In the genomic region with DNA sequence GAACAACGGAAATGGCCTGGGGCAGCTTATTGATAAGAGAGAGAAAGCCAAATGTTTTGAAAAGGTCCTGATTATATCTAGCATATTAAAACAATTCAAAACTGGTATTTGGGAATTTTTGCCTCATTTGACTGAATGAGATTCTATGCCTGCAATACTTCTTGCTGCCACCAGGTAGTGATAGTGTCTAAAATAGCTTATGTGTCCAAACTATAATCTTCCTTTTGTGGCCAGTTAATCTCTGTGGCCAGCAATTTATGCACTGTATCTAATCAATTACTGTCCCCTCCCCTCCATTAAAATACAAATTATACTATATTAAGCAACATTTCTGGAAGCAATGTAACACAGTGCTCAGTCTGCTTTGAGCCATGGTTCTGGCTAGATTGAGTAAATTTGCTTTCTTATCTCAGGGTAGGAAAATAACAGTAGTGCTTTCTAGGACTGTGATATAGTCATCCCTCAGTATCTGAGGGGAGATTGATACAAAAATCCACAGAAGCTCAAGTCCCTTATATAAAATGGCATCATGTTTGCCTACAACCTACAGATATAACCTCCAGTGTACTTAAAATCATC, we compare ENCODE assay signal across 10 cellular contexts.
DNase-seq lines count a peak whose midpoint lies in the region; ATAC-seq and TF ChIP-seq lines count a peak whose summit lies in the region.
"Had no signal": no experiment of that assay in that cellular context is flagged by ENCODE, and none has a peak within 500 bp of the region (broad histone marks: within the 10 kb centered on the region; RNA-seq: fewer than 3 reads in every experiment).

No MANE protein-coding gene starts in this region.

- no peak overlapping the region for H3K9ac ChIP-seq in H9 (ENCODE audit: extremely low read depth, insufficient read length, low read length)

- no peak overlapping the region for H2BK20ac ChIP-seq in H9 (ENCODE audit: low read depth, low read length, poor library complexity, severe bottlenecking)

- peaks cover 21 to 29% of the 10 kb centered on the region in 2 experiments for H3K4me1 Mint-ChIP-seq in H9

- H3K27me3 ChIP-seq in H9 (ENCODE audit: insufficient read depth, low read length) (no peaks in the 10 kb centered on the region), WERI-Rb-1 (ENCODE audit: insufficient read depth, low read depth, severe bottlenecking) (peaks cover 56% of the 10 kb centered on the region), left lung (peaks cover 0 to 33% of the 10 kb centered on the region in 2 donors)

- H3K4me2 ChIP-seq in H9 (ENCODE audit: insufficient read depth, insufficient read length, low read length) = no peak overlapping the region

- H3K23me2 ChIP-seq in H9 (ENCODE audit: insufficient read length, low read depth, low read length, poor library complexity, severe bottlenecking) = peaks cover 7% of the 10 kb centered on the region

- no peaks in the 10 kb centered on the region for H4K20me1 ChIP-seq in H9 (ENCODE audit: control insufficient read depth, insufficient read depth, insufficient read length)

- H2BK15ac ChIP-seq in H9 (ENCODE audit: low read depth, low read length) = no peak overlapping the region

- H2BK12ac ChIP-seq in H9 (ENCODE audit: insufficient read length, low read depth, low read length) = no peak overlapping the region

- no peak overlapping the region for H3K14ac ChIP-seq in H9 (ENCODE audit: insufficient read depth, low read length)

- WGBS in H9 (ENCODE audit: extremely low coverage, insufficient read length, low lambda C conversion rate) = no CpG with 5 or more reads among the region's 1 CpG
- WGBS in lower leg skin, 2 donors = 72 to 75% methylated on average over 1 of the region's 1 CpG

- DNase-seq in AG10803 (ENCODE audit: low read depth) = no peak
- no peak for DNase-seq in H9
- DNase-seq in WERI-Rb-1 = no peak
- DNase-seq in left lung = no peak
- no peak for DNase-seq in NCI-H2196 (lab: John Stamatoyannopoulos, UW; ENCODE audit: unreplicated experiment)
- DNase-seq in lower leg skin (ENCODE audit: low spot score in 2 of 2) = no peak
- DNase-seq: activated T-cell treated with anti-CD3 and anti-CD28 coated beads, Interleukin-2, amount 50 U/mL, for 1 hour; cortex of kidney had no signal

- H3K56ac ChIP-seq in H9 (ENCODE audit: insufficient read length, low read depth, low read length) = no peak overlapping the region

- H2BK120ac ChIP-seq in H9 (ENCODE audit: low read depth, low read length, poor library complexity, severe bottlenecking) = no peak overlapping the region

- H4K5ac ChIP-seq in H9 (ENCODE audit: insufficient read length, low read depth, low read length) = no peak overlapping the region

- H2AFZ ChIP-seq in H9 (ENCODE audit: low read length) = no peak overlapping the region

- no peak overlapping the region for H2BK5ac ChIP-seq in H9 (ENCODE audit: insufficient read length, low read length)

- TF ChIP-seq CTCF in AG10803 (conservative IDR thresholded peaks at IDR 0.05; ENCODE audit: low read length) (peak; percentile 60), H9 (conservative IDR thresholded peaks at IDR 0.05) (peak; percentile 84), WERI-Rb-1 (IDR thresholded peaks at IDR 0.05; ENCODE audit: low read depth, low read length) (peak; percentile 35), left lung (IDR thresholded peaks at IDR 0.05) (peak; percentile 29 to 31), lower leg skin (IDR thresholded peaks at IDR 0.05) (no peak)

- H3K36me3 Mint-ChIP-seq in H9 (ENCODE audit: insufficient read depth in 1 of 3, low read depth in 3 of 3) = no peaks in the 10 kb centered on the region; a peak in 1 of 7 replicates

- no peaks in the 10 kb centered on the region for H3K9me3 ChIP-seq in H9 (ENCODE audit: control insufficient read depth, low read depth, low read length)
- H3K9me3 ChIP-seq in WERI-Rb-1 (ENCODE audit: severe bottlenecking) = peaks cover 14% of the 10 kb centered on the region
- peaks cover 0 to 14% of the 10 kb centered on the region in 2 donors for H3K9me3 ChIP-seq in left lung

- H3K27ac Mint-ChIP-seq in H9 = no peak overlapping the region

- H3T11ph ChIP-seq in H9 (ENCODE audit: low read length) = no peak overlapping the region

- H3K4me1 ChIP-seq in H9 (ENCODE audit: insufficient read depth, low read length) (peaks cover 6% of the 10 kb centered on the region; the same call in 1 of the 2 replicates), left lung (peaks cover 3 to 13% of the 10 kb centered on the region in 2 donors)

- no peak overlapping the region for H3K18ac ChIP-seq in H9 (ENCODE audit: insufficient read length, low read depth, low read length)

- H3K4me3 ChIP-seq in AG10803 (ENCODE audit: low read length) (no peak overlapping the region), WERI-Rb-1 (ENCODE audit: low read depth, low read length) (no peak overlapping the region), left lung (no peak overlapping the region), lower leg skin (ENCODE audit: low read depth, poor library complexity, severe bottlenecking) (no peak overlapping the region)

- H4K91ac ChIP-seq in H9 (ENCODE audit: insufficient read length, low read depth, low read length) = no peak overlapping the region

- ATAC-seq in left lung (no peak), GM18517 (IDR thresholded peaks at IDR 0.05; ENCODE audit: unreplicated experiment) (no peak), HG02970 (IDR thresholded peaks at IDR 0.05; ENCODE audit: low FRiP score, unreplicated experiment) (no peak)

- intact Hi-C loops in left lung (cut with DNase I) (loop anchor here (5.0 to 10.0 kb wide), 2 partner anchors 165 to 183 kb away; no protein-coding TSS in a partner anchor), lower leg skin (cut with DNase I; ENCODE audit: low total_unique reads) (no loop called here)

- H3K4me3 Mint-ChIP-seq in H9 = no peak overlapping the region

- H3K23ac ChIP-seq in H9 (ENCODE audit: insufficient read length, low read depth, low read length) = no peak overlapping the region

- no peak overlapping the region for H4K8ac ChIP-seq in H9 (replicated peaks; ENCODE audit: insufficient read length, low read depth, low read length)

- H3K9me3 Mint-ChIP-seq in H9 = peaks cover 13% of the 10 kb centered on the region in 2 experiments; a peak in 4 of 5 replicates

- H3K27ac ChIP-seq in H9 (ENCODE audit: insufficient read length, low read depth, low read length) (no peak overlapping the region), WERI-Rb-1 (no peak overlapping the region), left lung (no peak overlapping the region)

- peaks cover 62% of the 10 kb centered on the region for H3K27me3 Mint-ChIP-seq in H9 (ENCODE audit: low read depth)

- no peaks in the 10 kb centered on the region for H3K79me1 ChIP-seq in H9 (ENCODE audit: insufficient read depth, low read depth, low read length, poor library complexity, severe bottlenecking)

- no peak overlapping the region for H3K4ac ChIP-seq in H9 (ENCODE audit: low read depth, low read length)

- no peak for TF ChIP-seq POLR2A in lower leg skin (IDR thresholded peaks at IDR 0.05)

- no peak overlapping the region for H2AK5ac ChIP-seq in H9 (ENCODE audit: insufficient read length, low read length)

- no peaks in the 10 kb centered on the region for H3K79me2 ChIP-seq in H9 (ENCODE audit: insufficient read depth, low read length)

- H3K36me3 ChIP-seq in WERI-Rb-1 = no peaks in the 10 kb centered on the region
- no peaks in the 10 kb centered on the region for H3K36me3 ChIP-seq in left lung

Comparison
In these comparisons a context has a peak if more than half of its experiments do, and no peak if none do; other contexts are left out.
1. CTCF ChIP-seq: peak in AG10803 (single experiment), H9 (single experiment), WERI-Rb-1 (single experiment) and left lung (2 of 2); none in lower leg skin (0 of 3).